Comparison of ENCODE assay signal across 25 cellular contexts in the genomic region with DNA sequence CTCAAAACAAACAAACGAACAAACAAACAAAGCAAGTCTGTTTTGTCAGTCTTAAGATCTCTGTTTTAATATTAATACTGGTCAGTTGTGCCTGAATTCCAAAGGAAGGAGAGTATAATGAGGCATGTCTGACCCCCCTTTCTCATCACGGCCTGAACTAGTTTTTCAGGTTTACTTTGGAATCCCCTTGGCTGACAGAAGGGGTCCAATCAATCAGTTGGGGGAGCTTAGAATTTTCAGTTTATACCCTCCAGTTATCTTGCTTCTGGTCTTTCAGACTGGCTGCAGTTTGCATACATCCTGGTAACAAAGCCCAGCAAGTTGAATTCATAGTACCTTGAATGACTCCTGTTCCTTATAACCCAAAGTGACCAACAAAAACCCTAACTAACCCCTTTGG.
"Had no signal": no experiment of that assay in that cellular context is flagged by ENCODE, and none has a peak within 500 bp of the region (broad histone marks: within the 10 kb centered on the region; RNA-seq: fewer than 3 reads in every experiment).

No MANE protein-coding gene starts in this region.

- H3K9me3 Mint-ChIP-seq: central memory CD8-positive, alpha-beta T cell; naive thymus-derived CD8-positive, alpha-beta T cell had no signal

- H3K9me3 ChIP-seq: esophagus muscularis mucosa, neutrophil, pancreas, prostate gland, right atrium auricular region, stomach, thyroid gland, upper lobe of left lung had no signal

- H3K36me3 Mint-ChIP-seq: naive thymus-derived CD8-positive, alpha-beta T cell had no signal

- H3K27me3 Mint-ChIP-seq: naive thymus-derived CD8-positive, alpha-beta T cell had no signal

- H3K4me2 ChIP-seq: smooth muscle cell had no signal

- H3K4me1 Mint-ChIP-seq: central memory CD8-positive, alpha-beta T cell had no signal

- H3K27ac Mint-ChIP-seq: naive thymus-derived CD8-positive, alpha-beta T cell had no signal

- H3K36me3 ChIP-seq: esophagus muscularis mucosa, neutrophil, pancreas, prostate gland, right atrium auricular region, stomach, thyroid gland, upper lobe of left lung had no signal

- DNase-seq: dermis blood vessel endothelial cell; effector memory CD4-positive, alpha-beta T cell; foreskin melanocyte; hypothalamus; mesenchymal stem cell; naive thymus-derived CD8-positive, alpha-beta T cell; pancreas; stimulated activated CD4-positive, alpha-beta T cell treated with anti-CD3 and anti-CD28 coated beads, Interleukin-12 subunit alpha, Interleukin-12 subunit beta, amount 100 ng/mL, for 4 hours; stimulated activated CD4-positive, alpha-beta T cell treated with anti-CD3 and anti-CD28 coated beads, Interleukin-1b, Interleukin-23, amount 100 ng/mL, for 48 hours; stimulated activated CD4-positive, alpha-beta T cell treated with anti-CD3 and anti-CD28 coated beads, Interleukin-4, amount 100 ng/mL, for 1 hour; stimulated activated CD8-positive, alpha-beta memory T cell treated with anti-CD3 and anti-CD28 coated beads, Interleukin-4, amount 100 ng/mL, for 48 hours; stimulated activated naive CD4-positive, alpha-beta T cell treated with Interleukin-2 at 50 U/mL for 16 hours; stomach; thyroid gland; upper lobe of left lung had no signal

- H3K27me3 ChIP-seq: esophagus muscularis mucosa, neutrophil, pancreas, right atrium auricular region, stomach, thyroid gland, upper lobe of left lung had no signal

- H3K4me3 ChIP-seq: coronary artery, esophagus muscularis mucosa, lung, pancreas, prostate gland, right atrium auricular region, smooth muscle cell, stomach, thyroid gland, upper lobe of left lung had no signal

- H3K4me3 Mint-ChIP-seq: central memory CD8-positive, alpha-beta T cell; naive thymus-derived CD8-positive, alpha-beta T cell had no signal

- H3K27ac ChIP-seq: coronary artery, esophagus muscularis mucosa, neutrophil, pancreas, prostate gland, right atrium auricular region, stomach, thyroid gland, upper lobe of left lung had no signal

- ATAC-seq: left lobe of liver; naive thymus-derived CD8-positive, alpha-beta T cell; sciatic nerve had no signal
